ENCODE assay signal across 14 cellular contexts in the genomic region with DNA sequence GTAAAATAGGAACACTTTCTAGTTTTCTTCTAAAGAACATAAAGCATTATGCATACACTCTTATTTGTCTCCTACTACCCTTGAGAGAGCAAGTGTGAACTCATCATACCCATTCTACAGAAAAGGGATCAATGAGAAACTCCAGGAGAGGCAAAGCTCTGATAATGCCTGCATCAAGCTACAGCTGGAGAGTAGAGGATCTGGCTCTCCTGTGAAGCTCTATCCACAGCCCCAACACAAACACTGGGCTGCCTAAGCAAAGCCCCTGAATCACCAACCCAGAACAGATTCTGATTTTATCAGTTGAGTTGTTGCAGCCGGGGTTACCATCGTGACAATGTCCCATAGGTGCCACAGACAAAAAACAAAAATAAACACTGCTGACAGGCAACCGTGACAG.
A peak's percentile ranks its signal among the peaks of the same experiment; 100 is the strongest.
DNase-seq lines count a peak whose midpoint lies in the region; ATAC-seq and TF ChIP-seq lines count a peak whose summit lies in the region.
"Had no signal": no experiment of that assay in that cellular context is flagged by ENCODE, and none has a peak within 500 bp of the region (broad histone marks: within the 10 kb centered on the region; RNA-seq: fewer than 3 reads in every experiment).

No MANE protein-coding gene starts in this region.

- H3K36me3 ChIP-seq in thyroid gland (no peaks in the 10 kb centered on the region), gastrocnemius medialis (no peaks in the 10 kb centered on the region)

- H3K27ac Mint-ChIP-seq in stimulated activated naive CD8-positive, alpha-beta T cell treated with anti-CD3 and anti-CD28 coated beads, Interleukin-15, Interleukin-2, amounts not matched to agents 100 ng/mL and 50 ng/mL, for 24 hours = peak overlapping the region; percentile 28
- H3K27ac Mint-ChIP-seq in central memory CD8-positive, alpha-beta T cell (ENCODE audit: low read depth) = peak overlapping the region; percentile 29
- H3K27ac Mint-ChIP-seq: WTC11 had no signal

- no peak overlapping the region for H3K4me3 Mint-ChIP-seq in stimulated activated naive CD8-positive, alpha-beta T cell treated with anti-CD3 and anti-CD28 coated beads, Interleukin-15, Interleukin-2, amounts not matched to agents 100 ng/mL and 50 ng/mL, for 24 hours
- no peak overlapping the region for H3K4me3 Mint-ChIP-seq in central memory CD8-positive, alpha-beta T cell
- H3K4me3 Mint-ChIP-seq: neural crest cell, T-cell, WTC11 had no signal

- no peak for TF ChIP-seq POLR2A in thyroid gland (IDR thresholded peaks at IDR 0.05)
- no peak for TF ChIP-seq POLR2A in gastrocnemius medialis (IDR thresholded peaks at IDR 0.05)

- in situ Hi-C loops in gastrocnemius medialis (cut with MboI; ENCODE audit: low sequenced_read_pairs in 4 of 4) = no loop called here

- no peaks in the 10 kb centered on the region for H3K27me3 Mint-ChIP-seq in stimulated activated naive CD8-positive, alpha-beta T cell treated with anti-CD3 and anti-CD28 coated beads, Interleukin-15, Interleukin-2, amounts not matched to agents 100 ng/mL and 50 ng/mL, for 24 hours
- H3K27me3 Mint-ChIP-seq in central memory CD8-positive, alpha-beta T cell = no peaks in the 10 kb centered on the region
- H3K27me3 Mint-ChIP-seq: T-cell had no signal

- H3K4me3 ChIP-seq in thyroid gland (replicated peaks in 1 of 3) (no peak overlapping the region), gastrocnemius medialis (no peak overlapping the region)

- peaks cover 25 to 32% of the 10 kb centered on the region in 2 donors for H3K4me1 ChIP-seq in thyroid gland
- H3K4me1 ChIP-seq in gastrocnemius medialis = peaks cover 0 to 4% of the 10 kb centered on the region in 2 donors

- intact Hi-C loops in thyroid gland (cut with DNase I) = no loop called here
- intact Hi-C loops in gastrocnemius medialis (cut with DNase I; ENCODE audit: low total_unique reads) = no loop called here

- DNase-seq in stimulated activated naive CD8-positive, alpha-beta T cell treated with anti-CD3 and anti-CD28 coated beads, Interleukin-15, Interleukin-2, amounts not matched to agents 100 U/mL and 50 U/mL, for 24 hours = no peak
- peak; percentile 61 for DNase-seq in RPMI7951 (ENCODE audit: low read depth)
- no peak for DNase-seq in central memory CD8-positive, alpha-beta T cell (ENCODE audit: low spot score in 2 of 2)
- DNase-seq in thyroid gland = peak; percentile 44 to 61
- DNase-seq in gastrocnemius medialis = no peak
- DNase-seq in amygdala (lab: John Stamatoyannopoulos, UW) = no peak
- DNase-seq: NCI-H1694 treated with DMSO at 0.1 percent for 48 hours, NCI-H510A, retina, T-cell had no signal

- TF ChIP-seq CTCF in thyroid gland (IDR thresholded peaks at IDR 0.05) = no peak
- TF ChIP-seq CTCF in gastrocnemius medialis (IDR thresholded peaks at IDR 0.05 in 4 of 5, conservative IDR thresholded peaks at IDR 0.05 in 1 of 5) = no peak

- ATAC-seq in stimulated activated naive CD8-positive, alpha-beta T cell treated with anti-CD3 and anti-CD28 coated beads, Interleukin-15, Interleukin-2, amounts not matched to agents 100 U/mL and 50 U/mL, for 24 hours = no peak
- no peak for ATAC-seq in central memory CD8-positive, alpha-beta T cell (replicated peaks; ENCODE audit: extremely low read depth, poor library complexity, severe bottlenecking)
- ATAC-seq in gastrocnemius medialis (no peak), GM21737 (IDR thresholded peaks at IDR 0.05; ENCODE audit: unreplicated experiment) (no peak)
- ATAC-seq: T-cell, WTC11 had no signal

- peaks cover 45% of the 10 kb centered on the region for H3K36me3 Mint-ChIP-seq in stimulated activated naive CD8-positive, alpha-beta T cell treated with anti-CD3 and anti-CD28 coated beads, Interleukin-15, Interleukin-2, amounts not matched to agents 100 ng/mL and 50 ng/mL, for 24 hours (ENCODE audit: low read depth)
- peaks cover 24% of the 10 kb centered on the region for H3K36me3 Mint-ChIP-seq in central memory CD8-positive, alpha-beta T cell (ENCODE audit: insufficient read depth)

- H3K9me3 ChIP-seq in thyroid gland (no peaks in the 10 kb centered on the region), gastrocnemius medialis (no peaks in the 10 kb centered on the region)

- WGBS in thyroid gland, 2 donors = 33 to 34% methylated on average over 3 of the region's 3 CpGs

- H3K27ac ChIP-seq in thyroid gland = peak overlapping the region in 2 of 3 donors; percentile 15 to 27
- no peak overlapping the region for H3K27ac ChIP-seq in gastrocnemius medialis

- peaks cover 24% of the 10 kb centered on the region for H3K4me1 Mint-ChIP-seq in stimulated activated naive CD8-positive, alpha-beta T cell treated with anti-CD3 and anti-CD28 coated beads, Interleukin-15, Interleukin-2, amounts not matched to agents 100 ng/mL and 50 ng/mL, for 24 hours (ENCODE audit: low read depth)
- H3K4me1 Mint-ChIP-seq in central memory CD8-positive, alpha-beta T cell = peaks cover 41% of the 10 kb centered on the region
- H3K4me1 Mint-ChIP-seq: neural crest cell had no signal

- H3K27me3 ChIP-seq in thyroid gland (no peaks in the 10 kb centered on the region), gastrocnemius medialis (no peaks in the 10 kb centered on the region)

- H3K9me3 Mint-ChIP-seq in stimulated activated naive CD8-positive, alpha-beta T cell treated with anti-CD3 and anti-CD28 coated beads, Interleukin-15, Interleukin-2, amounts not matched to agents 100 ng/mL and 50 ng/mL, for 24 hours = peaks cover 5% of the 10 kb centered on the region
- no peaks in the 10 kb centered on the region for H3K9me3 Mint-ChIP-seq in central memory CD8-positive, alpha-beta T cell

Comparison
In these comparisons a context has a peak if more than half of its experiments do, and no peak if none do; other contexts are left out.
1. DNase-seq: peak in RPMI7951 (single experiment) and thyroid gland (2 of 2); none in stimulated activated naive CD8-positive, alpha-beta T cell treated with anti-CD3 and anti-CD28 coated beads, Interleukin-15, Interleukin-2, amounts not matched to agents 100 U/mL and 50 U/mL, for 24 hours (single experiment), central memory CD8-positive, alpha-beta T cell (0 of 2), gastrocnemius medialis (0 of 2) and amygdala (0 of 56).
2. H3K27ac ChIP-seq: peak in thyroid gland (2 of 3); none in gastrocnemius medialis (0 of 4).